In genomic region chr2:128979182-128979581, GRCh38 we compare ENCODE assay signal across 1 cellular context.
TF ChIP-seq lines count a peak whose summit lies in the region.

No MANE protein-coding gene starts in this region.

TF ChIP-seq in HCT116, 20 proteins besides CTCF, POLR2A, EP300 and RAD21 (continued from another document):
- TF ChIP-seq, protein P1, sequence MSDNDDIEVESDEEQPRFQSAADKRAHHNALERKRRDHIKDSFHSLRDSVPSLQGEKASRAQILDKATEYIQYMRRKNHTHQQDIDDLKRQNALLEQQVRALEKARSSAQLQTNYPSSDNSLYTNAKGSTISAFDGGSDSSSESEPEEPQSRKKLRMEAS (IDR thresholded peaks at IDR 0.05) = no peak
- no peak for TF ChIP-seq CBX3 (IDR thresholded peaks at IDR 0.05; ENCODE audit: low read depth)
- no peak for TF ChIP-seq EZH2phosphoT487 (IDR thresholded peaks at IDR 0.05; ENCODE audit: borderline replicate concordance)
- TF ChIP-seq SIN3A (IDR thresholded peaks at IDR 0.05; ENCODE audit: low read depth) = no peak
- no peak for TF ChIP-seq ATF3 (IDR thresholded peaks at IDR 0.05)
